In the genomic region with DNA sequence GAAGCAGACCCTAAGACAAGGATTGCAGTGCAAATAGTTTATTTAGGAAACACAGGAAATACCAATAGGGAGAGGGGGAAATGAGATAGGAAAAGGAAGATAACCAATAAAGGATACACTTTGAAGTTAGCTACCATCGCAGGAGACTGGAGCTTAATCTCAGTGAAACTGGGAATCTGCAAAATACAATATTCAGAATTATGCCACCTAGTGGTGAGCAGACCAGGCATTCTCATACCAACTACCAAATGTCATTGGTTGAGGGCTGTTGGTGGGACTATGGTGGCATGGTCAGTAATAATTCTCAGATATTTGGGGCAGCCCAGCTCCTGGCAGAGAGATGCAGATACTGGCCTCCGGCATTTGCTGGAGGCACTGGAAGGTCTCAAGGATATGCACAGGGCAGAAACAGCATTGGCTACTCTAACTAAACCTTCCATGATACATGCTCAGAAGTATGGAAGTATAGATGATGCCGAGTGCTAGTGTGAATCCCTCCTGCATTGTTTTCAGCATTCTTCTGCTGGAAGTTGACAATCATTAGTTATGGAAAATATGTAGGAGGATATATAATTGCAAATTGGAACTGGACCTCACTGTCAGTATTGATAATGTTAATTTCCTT, we compare ENCODE assay signal across 2 cellular contexts.
TF ChIP-seq lines count a peak whose summit lies in the region.

No MANE protein-coding gene starts in this region.

TF ChIP-seq in K562, 482 proteins besides CTCF, POLR2A, EP300 and RAD21:
- TF ChIP-seq, protein P1, sequence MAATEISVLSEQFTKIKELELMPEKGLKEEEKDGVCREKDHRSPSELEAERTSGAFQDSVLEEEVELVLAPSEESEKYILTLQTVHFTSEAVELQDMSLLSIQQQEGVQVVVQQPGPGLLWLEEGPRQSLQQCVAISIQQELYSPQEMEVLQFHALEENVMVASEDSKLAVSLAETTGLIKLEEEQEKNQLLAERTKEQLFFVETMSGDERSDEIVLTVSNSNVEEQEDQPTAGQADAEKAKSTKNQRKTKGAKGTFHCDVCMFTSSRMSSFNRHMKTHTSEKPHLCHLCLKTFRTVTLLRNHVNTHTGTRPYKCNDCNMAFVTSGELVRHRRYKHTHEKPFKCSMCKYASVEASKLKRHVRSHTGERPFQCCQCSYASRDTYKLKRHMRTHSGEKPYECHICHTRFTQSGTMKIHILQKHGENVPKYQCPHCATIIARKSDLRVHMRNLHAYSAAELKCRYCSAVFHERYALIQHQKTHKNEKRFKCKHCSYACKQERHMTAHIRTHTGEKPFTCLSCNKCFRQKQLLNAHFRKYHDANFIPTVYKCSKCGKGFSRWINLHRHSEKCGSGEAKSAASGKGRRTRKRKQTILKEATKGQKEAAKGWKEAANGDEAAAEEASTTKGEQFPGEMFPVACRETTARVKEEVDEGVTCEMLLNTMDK (IDR thresholded peaks at IDR 0.05; ENCODE audit: borderline replicate concordance, insufficient read depth, low read depth, low read length, poor library complexity, severe bottlenecking) = peak; percentile 26
- TF ChIP-seq NFYB (IDR thresholded peaks at IDR 0.05; ENCODE audit: extremely low read depth, insufficient read length) (peak; percentile 15), PML (IDR thresholded peaks at IDR 0.05; ENCODE audit: low read length) (no peak)

TF ChIP-seq in liver, 16 proteins besides CTCF, POLR2A, EP300 and RAD21:
- TF ChIP-seq TAF1 (conservative IDR thresholded peaks at IDR 0.05) = no peak
- TF ChIP-seq RXRA (IDR thresholded peaks at IDR 0.05) = no peak
- TF ChIP-seq, protein P2, sequence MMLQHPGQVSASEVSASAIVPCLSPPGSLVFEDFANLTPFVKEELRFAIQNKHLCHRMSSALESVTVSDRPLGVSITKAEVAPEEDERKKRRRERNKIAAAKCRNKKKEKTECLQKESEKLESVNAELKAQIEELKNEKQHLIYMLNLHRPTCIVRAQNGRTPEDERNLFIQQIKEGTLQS (IDR thresholded peaks at IDR 0.05) = no peak
- no peak for TF ChIP-seq EGR1 (IDR thresholded peaks at IDR 0.05; ENCODE audit: low read depth in 2 of 2)
- no peak for TF ChIP-seq GABPA (IDR thresholded peaks at IDR 0.05 in 1 of 2, conservative IDR thresholded peaks at IDR 0.05 in 1 of 2)
- no peak for TF ChIP-seq SP1 (IDR thresholded peaks at IDR 0.05)
- no peak for TF ChIP-seq HNF4G (IDR thresholded peaks at IDR 0.05)
- no peak for TF ChIP-seq JUND (IDR thresholded peaks at IDR 0.05)
- no peak for TF ChIP-seq YY1 (IDR thresholded peaks at IDR 0.05)
- TF ChIP-seq HNF4A (conservative IDR thresholded peaks at IDR 0.05) = no peak
- TF ChIP-seq, protein P3, sequence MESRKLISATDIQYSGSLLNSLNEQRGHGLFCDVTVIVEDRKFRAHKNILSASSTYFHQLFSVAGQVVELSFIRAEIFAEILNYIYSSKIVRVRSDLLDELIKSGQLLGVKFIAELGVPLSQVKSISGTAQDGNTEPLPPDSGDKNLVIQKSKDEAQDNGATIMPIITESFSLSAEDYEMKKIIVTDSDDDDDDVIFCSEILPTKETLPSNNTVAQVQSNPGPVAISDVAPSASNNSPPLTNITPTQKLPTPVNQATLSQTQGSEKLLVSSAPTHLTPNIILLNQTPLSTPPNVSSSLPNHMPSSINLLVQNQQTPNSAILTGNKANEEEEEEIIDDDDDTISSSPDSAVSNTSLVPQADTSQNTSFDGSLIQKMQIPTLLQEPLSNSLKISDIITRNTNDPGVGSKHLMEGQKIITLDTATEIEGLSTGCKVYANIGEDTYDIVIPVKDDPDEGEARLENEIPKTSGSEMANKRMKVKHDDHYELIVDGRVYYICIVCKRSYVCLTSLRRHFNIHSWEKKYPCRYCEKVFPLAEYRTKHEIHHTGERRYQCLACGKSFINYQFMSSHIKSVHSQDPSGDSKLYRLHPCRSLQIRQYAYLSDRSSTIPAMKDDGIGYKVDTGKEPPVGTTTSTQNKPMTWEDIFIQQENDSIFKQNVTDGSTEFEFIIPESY (IDR thresholded peaks at IDR 0.05) = no peak
- TF ChIP-seq, protein P4, sequence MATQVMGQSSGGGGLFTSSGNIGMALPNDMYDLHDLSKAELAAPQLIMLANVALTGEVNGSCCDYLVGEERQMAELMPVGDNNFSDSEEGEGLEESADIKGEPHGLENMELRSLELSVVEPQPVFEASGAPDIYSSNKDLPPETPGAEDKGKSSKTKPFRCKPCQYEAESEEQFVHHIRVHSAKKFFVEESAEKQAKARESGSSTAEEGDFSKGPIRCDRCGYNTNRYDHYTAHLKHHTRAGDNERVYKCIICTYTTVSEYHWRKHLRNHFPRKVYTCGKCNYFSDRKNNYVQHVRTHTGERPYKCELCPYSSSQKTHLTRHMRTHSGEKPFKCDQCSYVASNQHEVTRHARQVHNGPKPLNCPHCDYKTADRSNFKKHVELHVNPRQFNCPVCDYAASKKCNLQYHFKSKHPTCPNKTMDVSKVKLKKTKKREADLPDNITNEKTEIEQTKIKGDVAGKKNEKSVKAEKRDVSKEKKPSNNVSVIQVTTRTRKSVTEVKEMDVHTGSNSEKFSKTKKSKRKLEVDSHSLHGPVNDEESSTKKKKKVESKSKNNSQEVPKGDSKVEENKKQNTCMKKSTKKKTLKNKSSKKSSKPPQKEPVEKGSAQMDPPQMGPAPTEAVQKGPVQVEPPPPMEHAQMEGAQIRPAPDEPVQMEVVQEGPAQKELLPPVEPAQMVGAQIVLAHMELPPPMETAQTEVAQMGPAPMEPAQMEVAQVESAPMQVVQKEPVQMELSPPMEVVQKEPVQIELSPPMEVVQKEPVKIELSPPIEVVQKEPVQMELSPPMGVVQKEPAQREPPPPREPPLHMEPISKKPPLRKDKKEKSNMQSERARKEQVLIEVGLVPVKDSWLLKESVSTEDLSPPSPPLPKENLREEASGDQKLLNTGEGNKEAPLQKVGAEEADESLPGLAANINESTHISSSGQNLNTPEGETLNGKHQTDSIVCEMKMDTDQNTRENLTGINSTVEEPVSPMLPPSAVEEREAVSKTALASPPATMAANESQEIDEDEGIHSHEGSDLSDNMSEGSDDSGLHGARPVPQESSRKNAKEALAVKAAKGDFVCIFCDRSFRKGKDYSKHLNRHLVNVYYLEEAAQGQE (IDR thresholded peaks at IDR 0.05) = no peak
- no peak for TF ChIP-seq FOXA1 (IDR thresholded peaks at IDR 0.05)
- no peak for TF ChIP-seq FOXA2 (IDR thresholded peaks at IDR 0.05)
- TF ChIP-seq, protein P5, sequence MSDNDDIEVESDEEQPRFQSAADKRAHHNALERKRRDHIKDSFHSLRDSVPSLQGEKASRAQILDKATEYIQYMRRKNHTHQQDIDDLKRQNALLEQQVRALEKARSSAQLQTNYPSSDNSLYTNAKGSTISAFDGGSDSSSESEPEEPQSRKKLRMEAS (IDR thresholded peaks at IDR 0.05) = no peak
